Comparison of ENCODE assay signal across 7 cellular contexts in the genomic region with DNA sequence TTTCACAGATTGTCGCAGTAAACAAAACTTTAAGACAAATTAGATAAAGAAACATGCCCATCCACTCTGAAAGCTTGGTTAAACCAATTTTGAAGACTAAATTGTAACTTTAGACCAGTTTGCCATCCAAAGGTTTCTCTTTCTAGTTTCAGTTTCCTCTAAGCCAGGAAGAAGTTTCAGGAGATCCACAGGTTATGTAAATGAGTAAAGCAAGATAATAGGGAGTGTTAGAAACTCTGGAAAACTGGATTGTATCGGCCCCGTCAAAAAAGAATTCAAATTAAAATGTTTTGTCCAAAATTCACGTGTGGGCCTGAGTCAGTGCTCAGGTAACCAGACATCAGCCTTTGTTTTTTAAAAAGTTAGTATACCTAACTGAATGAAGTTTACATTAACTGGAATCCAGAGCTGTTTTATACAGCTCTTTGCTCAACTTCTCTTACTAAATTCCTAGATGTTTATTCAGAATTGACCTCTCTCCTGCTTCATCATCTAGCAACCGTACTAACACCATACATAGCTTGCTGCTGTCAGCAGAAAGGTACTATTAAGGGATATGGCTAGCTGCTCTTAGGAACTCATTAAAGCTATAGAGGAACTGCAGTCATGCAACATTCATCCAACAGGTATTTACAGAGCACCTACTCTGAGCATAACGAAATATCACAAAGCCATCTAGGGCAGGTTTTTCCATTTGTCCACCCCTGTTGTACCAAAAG. TPM values are rescaled to one million over a fixed set of nuclear protein-coding genes. Genes with fewer than 3 reads are reported as not detected.
DNase-seq lines count a peak whose midpoint lies in the region; ATAC-seq, FAIRE-seq and TF ChIP-seq lines count a peak whose summit lies in the region.
"Not testable (repeated sequence)": the region's sequence is repeated elsewhere in the genome, so short reads cannot be mapped to it uniquely, and the experiment has no call there.

No MANE protein-coding gene starts in this region.

- not testable (repeated sequence) for H3K36me3 ChIP-seq in PC-9 (ENCODE audit: low read depth); GM12878 (ENCODE audit: control insufficient read depth in 2 of 2, insufficient read depth in 2 of 2, low read length in 1 of 2); hepatocyte (replicated peaks; ENCODE audit: insufficient read depth, low read depth); right lobe of liver

- not testable (repeated sequence) for TF ChIP-seq EP300 in GM12878 (IDR thresholded peaks at IDR 0.05; ENCODE audit: borderline replicate concordance in 1 of 2, control insufficient read depth in 1 of 2, low read depth in 2 of 2, low read length in 2 of 2)

- RAD21 ChIA-PET in GM12878 (lab: Charles Lee; ENCODE audit: unreplicated experiment): not testable (repeated sequence)

- not testable (repeated sequence) for TF ChIP-seq POLR2A in GM12891 (IDR thresholded peaks at IDR 0.05; ENCODE audit: low read depth, low read length); H54 (IDR thresholded peaks at IDR 0.05; ENCODE audit: low read depth, low read length); GM12878 (IDR thresholded peaks at IDR 0.05; ENCODE audit: low read depth, low read length); right lobe of liver (IDR thresholded peaks at IDR 0.05)

- WGBS in GM12878 (ENCODE audit: insufficient coverage, insufficient replicate concordance, low lambda C conversion rate, missing lambda C conversion rate): 52% methylated on average over 5 of the region's 6 CpGs
- 94% methylated on average over 5 of the region's 6 CpGs for WGBS in hepatocyte (ENCODE audit: low lambda C conversion rate, missing lambda C conversion rate)
- 70% methylated on average over 4 of the region's 6 CpGs for WGBS in right lobe of liver (ENCODE audit: insufficient coverage, low coverage, low lambda C conversion rate, missing lambda C conversion rate)

- H3K27ac ChIP-seq in PC-9 (peak overlapping the region; percentile 90), hepatocyte (peak overlapping the region; percentile 30)
- not testable (repeated sequence) for H3K27ac ChIP-seq in GM12878 (ENCODE audit: control insufficient read depth, insufficient read depth); right lobe of liver

- peak overlapping the region; percentile 70 for H3K4me2 ChIP-seq in PC-9
- H3K4me2 ChIP-seq in GM12878 (ENCODE audit: control insufficient read depth, insufficient read depth); hepatocyte: not testable (repeated sequence)

- not testable (repeated sequence) for H3K9ac ChIP-seq in GM12878 (ENCODE audit: control insufficient read depth, insufficient read depth, low read length)

- not testable (repeated sequence) for DNase-seq in GM12891 (ENCODE audit: insufficient read length, low spot score); H54 (ENCODE audit: insufficient read length, low spot score); PC-9; GM12878 (ENCODE audit: low read depth, low spot score); hepatocyte (ENCODE audit: low spot score); right lobe of liver

- not testable (repeated sequence) for BruUV-seq in PC-9 (replicated peaks; lab: Mats Ljungman, UMichigan); GM12878 (replicated peaks; lab: Mats Ljungman, UMichigan)

- H3K9me3 ChIP-seq in PC-9 (ENCODE audit: insufficient read depth, low read depth); GM12878 (replicated peaks; ENCODE audit: control insufficient read depth, insufficient read depth, low read length); hepatocyte (ENCODE audit: low read depth); right lobe of liver: not testable (repeated sequence)

- H3K79me2 ChIP-seq in PC-9 (ENCODE audit: low read depth); GM12878 (ENCODE audit: control insufficient read depth, insufficient read depth, low read length); hepatocyte: not testable (repeated sequence)

- CTCF ChIA-PET in PC-9 (lab: Charles Lee); GM12878 (lab: Yijun Ruan, JAX): not testable (repeated sequence)

- intact Hi-C loops in PC-9 (cut with micrococcal nuclease; ENCODE audit: unreplicated experiment); GM12878 (cut with micrococcal nuclease; ENCODE audit: unreplicated experiment); right lobe of liver (cut with DNase I): not testable (repeated sequence)

- POLR2A ChIA-PET in PC-9 (lab: Charles Lee; ENCODE audit: unreplicated experiment); GM12878 (lab: Charles Lee): not testable (repeated sequence)

- H3K4me1 ChIP-seq in PC-9 (replicated peaks; ENCODE audit: insufficient read depth): peaks cover 17% of the 10 kb centered on the region
- H3K4me1 ChIP-seq in GM12878 (ENCODE audit: control insufficient read depth, insufficient read depth, low read length); hepatocyte (ENCODE audit: insufficient read depth); right lobe of liver: not testable (repeated sequence)

- not testable (repeated sequence) for ATAC-seq in GM12878
- ATAC-seq in right lobe of liver: peak in 3 of 4 donors; percentile 40 to 58 (median 50)

- SMC1A ChIA-PET in GM12878 (lab: Charles Lee; ENCODE audit: uncharacterized antibody, unreplicated experiment): not testable (repeated sequence)

- not testable (repeated sequence) for TF ChIP-seq CTCF in PC-9 (conservative IDR thresholded peaks at IDR 0.05); GM12878 (IDR thresholded peaks at IDR 0.05 in 2 of 3, conservative IDR thresholded peaks at IDR 0.05 in 1 of 3; ENCODE audit: control insufficient read depth in 2 of 3, extremely low read depth in 1 of 3, insufficient read depth in 1 of 3, low read depth in 3 of 3, low read length in 3 of 3); hepatocyte (IDR thresholded peaks at IDR 0.05; ENCODE audit: poor library complexity); right lobe of liver (IDR thresholded peaks at IDR 0.05)

- H3K27me3 ChIP-seq in PC-9 (ENCODE audit: insufficient read depth, low read depth); GM12878 (replicated peaks in 1 of 2; ENCODE audit: control insufficient read depth in 2 of 2, insufficient read depth in 2 of 2, low read length in 1 of 2); hepatocyte; right lobe of liver: not testable (repeated sequence)

- FAIRE-seq in A204.1 (lab: Jason Lieb, UNC): peak; percentile 34
- FAIRE-seq in GM12891 (lab: Jason Lieb, UNC): peak; percentile 75
- FAIRE-seq in H54 (lab: Jason Lieb, UNC): peak; percentile 95
- FAIRE-seq in GM12878 (lab: Jason Lieb, UNC): peak; percentile 86

- H3K9me2 ChIP-seq in PC-9 (ENCODE audit: insufficient read depth); hepatocyte (replicated peaks; ENCODE audit: insufficient read depth): not testable (repeated sequence)

- H3F3A ChIP-seq in PC-9 (ENCODE audit: insufficient read depth, low read depth): peaks cover 12% of the 10 kb centered on the region; the same call in 1 of the 2 replicates

- peak overlapping the region; percentile 40; the same call in 1 of the 2 replicates for H3K4me3 ChIP-seq in PC-9
- not testable (repeated sequence) for H3K4me3 ChIP-seq in GM12878, hepatocyte, right lobe of liver

- in situ Hi-C loops in GM12878 (cut with MboI): not testable (repeated sequence)

- H2AFZ ChIP-seq in PC-9: peak overlapping the region; percentile 71; the same call in 1 of the 2 replicates
- not testable (repeated sequence) for H2AFZ ChIP-seq in GM12878 (ENCODE audit: control insufficient read depth, low read depth, low read length); hepatocyte

- TF ChIP-seq RAD21 in GM12878 (IDR thresholded peaks at IDR 0.05; ENCODE audit: insufficient read depth, low read depth, low read length): not testable (repeated sequence)

- not testable (repeated sequence) for H4K20me1 ChIP-seq in PC-9 (ENCODE audit: insufficient read depth); GM12878 (ENCODE audit: control insufficient read depth, insufficient read depth); hepatocyte (ENCODE audit: insufficient read depth, poor library complexity, severe bottlenecking)

RNA-seq across cellular contexts. Expression of a gene that starts 43.6 kb away (rescaled TPM):
- 0.08 TPM for polyA plus RNA-seq in GM12891 (2012; ENCODE audit: low read depth, missing spikeins)
- total RNA-seq in PC-9 (2021): 0.25 and 0.33 TPM in 2 replicates
- total RNA-seq in GM12878 (2013; cell fraction: nucleolus; rRNA removed): 1.1 and 1.3 TPM in 2 replicates
- total RNA-seq in GM12878 (2014; rRNA removed): 0.17 and 0.38 TPM in 2 replicates
- total RNA-seq in GM12878 (2014; rRNA removed; fragmentation: Illumina TruSeq; extraction: Trizol): 0.13 and 0.28 TPM in 2 replicates
- 0.13 and 0.15 TPM in 2 replicates for total RNA-seq in GM12878 (2021)
- polyA plus RNA-seq in GM12878 (2011; ENCODE audit: low read depth): not detected
- 0.07 and 0.12 TPM in 2 replicates for polyA plus RNA-seq in GM12878 (2011; rRNA removed)
- 0.03 TPM in 1 of 2 replicates, not detected in the other for polyA plus RNA-seq in GM12878 (2011; cell fraction: cytosol; rRNA removed)
- polyA plus RNA-seq in GM12878 (2011; cell fraction: nucleus; rRNA removed): 0.29 and 0.31 TPM in 2 replicates
- polyA plus RNA-seq in GM12878 (2012): 0.05 and 0.11 TPM in 2 replicates
- 0.04 TPM in 1 of 2 replicates, not detected in the other for polyA plus RNA-seq in GM12878 (2014; fragmentation: Illumina TruSeq; extraction: Trizol)
- polyA plus RNA-seq in GM12878 (2014; fragmentation: Nextera tagmentation; extraction: Ambion mirVana): under 1 TPM; 0.03 to 0.04 TPM
- polyA plus RNA-seq in GM12878 (2014; rRNA removed): 0.09 and 0.20 TPM in 2 replicates
- not detected for polyA plus RNA-seq in GM12878 (2016; fragmentation: Nextera tagmentation; extraction: Ambion mirVana)
- polyA minus RNA-seq in GM12878 (2011; rRNA and poly(A)+ RNA removed): 0.26 and 0.95 TPM in 2 replicates
- polyA minus RNA-seq in GM12878 (2011; cell fraction: cytosol; rRNA and poly(A)+ RNA removed): 0.40 TPM in 1 of 2 replicates, not detected in the other
- 0.12 and 0.67 TPM in 2 replicates for polyA minus RNA-seq in GM12878 (2011; cell fraction: nucleus; rRNA and poly(A)+ RNA removed)
- 1.00 and 1.4 TPM in 2 replicates for total RNA-seq in hepatocyte
- 0.34 and 1.4 TPM in 2 replicates for polyA plus RNA-seq in hepatocyte
- 1 to 10 TPM in 5 of 6 experiments, under 1 TPM in 1; 0.95 to 2.3 (median 1.5) TPM for total RNA-seq in right lobe of liver
